In genomic region chr12:98745578-98746391, GRCh38 we compare ENCODE assay signal across 9 cellular contexts.
DNase-seq lines count a peak whose midpoint lies in the region; ATAC-seq, FAIRE-seq and TF ChIP-seq lines count a peak whose summit lies in the region.
"Had no signal": no experiment of that assay in that cellular context is flagged by ENCODE, and none has a peak within 500 bp of the region (broad histone marks: within the 10 kb centered on the region; RNA-seq: fewer than 3 reads in every experiment).

No MANE protein-coding gene starts in this region.

- H3K4me1 ChIP-seq in foreskin keratinocyte (no peaks in the 10 kb centered on the region), rectal smooth muscle tissue (ENCODE audit: control insufficient read depth, insufficient read depth, low read length) (no peaks in the 10 kb centered on the region)

- FAIRE-seq in urothelium cell line (lab: Jason Lieb, UNC) = no peak

- peak overlapping the region; percentile 62 for H3K4me3 ChIP-seq in rectal smooth muscle tissue (ENCODE audit: low read length)

- H3K27me3 ChIP-seq in foreskin keratinocyte = peaks cover 30% of the 10 kb centered on the region
- peaks cover 3% of the 10 kb centered on the region for H3K27me3 ChIP-seq in rectal smooth muscle tissue (ENCODE audit: control insufficient read depth, insufficient read depth, low read length)

- H3K27ac Mint-ChIP-seq in HFFc6 = no peak overlapping the region

- peak; percentile 19 for DNase-seq in DMS114 treated with DMSO at 0.1 percent for 48 hours (lab: John Stamatoyannopoulos, UW; ENCODE audit: unreplicated experiment)
- no peak for DNase-seq in HFFc6
- peak; percentile 37 for DNase-seq in activated T-cell treated with anti-CD3 and anti-CD28 coated beads, Interleukin-2, amount 50 U/mL, for 1 hour
- peak in 1 of 2 donors; percentile 9 for DNase-seq in foreskin keratinocyte
- no peak for DNase-seq in T1000 (lab: John Stamatoyannopoulos, UW)
- no peak for DNase-seq in OCI-M2 (lab: John Stamatoyannopoulos, UW; ENCODE audit: unreplicated experiment)
- DNase-seq in urothelium cell line (ENCODE audit: low spot score) = no peak

- TF ChIP-seq CTCF in HFFc6 (IDR thresholded peaks at IDR 0.05) = no peak
- TF ChIP-seq CTCF in foreskin keratinocyte (conservative IDR thresholded peaks at IDR 0.05) = no peak

- H3K4me3 Mint-ChIP-seq in HFFc6 = peak overlapping the region; percentile 75

- peaks cover 5% of the 10 kb centered on the region for H3K27me3 Mint-ChIP-seq in HFFc6 (ENCODE audit: insufficient read depth)

- H3K4me1 Mint-ChIP-seq in HFFc6 (ENCODE audit: low read depth) = peaks cover 27% of the 10 kb centered on the region

- H3K9me3 Mint-ChIP-seq in HFFc6 = peaks cover 8% of the 10 kb centered on the region

- no peak overlapping the region for H3K9ac ChIP-seq in rectal smooth muscle tissue (ENCODE audit: low read length)

- H3K27ac ChIP-seq in foreskin keratinocyte = peak overlapping the region; percentile 23
- H3K27ac ChIP-seq in rectal smooth muscle tissue (ENCODE audit: low read depth, low read length) = no peak overlapping the region
- H3K27ac ChIP-seq: epithelial cell of prostate had no signal

- H3K36me3 ChIP-seq in rectal smooth muscle tissue (ENCODE audit: control insufficient read depth, insufficient read depth, low read length) = no peaks in the 10 kb centered on the region

- H3K36me3 Mint-ChIP-seq in HFFc6 (ENCODE audit: low read depth) = peaks cover 8% of the 10 kb centered on the region

- peak; percentile 47 for ATAC-seq in foreskin keratinocyte

Comparison
In these comparisons a context has a peak if more than half of its experiments do, and no peak if none do; other contexts are left out.
1. DNase-seq: peak in DMS114 treated with DMSO at 0.1 percent for 48 hours (single experiment) and activated T-cell treated with anti-CD3 and anti-CD28 coated beads, Interleukin-2, amount 50 U/mL, for 1 hour (single experiment); none in HFFc6 (single experiment), T1000 (single experiment), OCI-M2 (single experiment) and urothelium cell line (single experiment).